Comparison of ENCODE assay signal across 9 cellular contexts in the genomic region with DNA sequence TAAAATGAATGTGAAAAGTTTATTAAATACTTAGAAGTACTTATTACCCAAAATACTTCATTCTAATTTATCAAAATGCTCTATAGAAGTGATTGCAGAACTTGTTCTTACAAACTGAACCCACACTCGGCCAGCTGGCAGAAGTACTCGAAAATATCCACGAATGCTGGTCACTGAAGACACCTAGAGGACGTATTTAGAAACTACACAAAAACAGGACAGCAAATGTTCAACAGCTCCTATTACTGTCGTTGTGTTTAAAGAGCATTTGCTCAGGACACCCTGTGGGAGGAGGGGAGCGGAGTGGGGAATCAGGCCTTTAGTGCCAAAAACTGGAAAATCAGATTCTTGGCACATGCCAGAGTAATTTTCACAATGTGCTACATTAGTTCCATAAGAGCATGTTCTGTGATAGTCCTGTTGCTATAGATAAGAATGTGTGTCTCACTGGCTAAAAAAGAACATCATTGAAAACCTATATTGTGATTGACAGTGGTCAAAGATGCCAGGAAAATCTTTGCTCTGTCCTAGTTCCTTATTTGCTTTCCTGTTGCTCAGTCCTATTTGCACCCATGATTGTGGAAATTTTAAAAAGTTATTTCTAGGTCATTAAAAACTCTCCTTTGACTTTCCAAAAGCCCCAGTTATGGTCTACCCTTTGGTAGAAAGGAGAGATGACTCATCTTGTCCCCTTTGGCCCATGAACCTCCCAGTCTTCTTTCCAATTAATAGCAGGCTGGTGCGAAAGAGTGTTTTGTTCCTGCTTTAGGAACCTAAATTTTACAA. TPM values are rescaled to one million over a fixed set of nuclear protein-coding genes. Genes with fewer than 3 reads are reported as not detected.
DNase-seq lines count a peak whose midpoint lies in the region; ATAC-seq, FAIRE-seq and TF ChIP-seq lines count a peak whose summit lies in the region.
"Had no signal": no experiment of that assay in that cellular context is flagged by ENCODE, and none has a peak within 500 bp of the region (broad histone marks: within the 10 kb centered on the region; RNA-seq: fewer than 3 reads in every experiment).

No MANE protein-coding gene starts in this region.

- no peaks in the 10 kb centered on the region for H3K9me3 ChIP-seq in astrocyte (ENCODE audit: insufficient read depth, low read depth, low read length)

- no peaks in the 10 kb centered on the region for H4K20me1 ChIP-seq in astrocyte (ENCODE audit: insufficient read depth, low read length)

- no peaks in the 10 kb centered on the region for H3K4me1 ChIP-seq in astrocyte (ENCODE audit: insufficient read depth, low read length)

- TF ChIP-seq CTCF in astrocyte (IDR thresholded peaks at IDR 0.05; ENCODE audit: insufficient read depth, low read depth, low read length) (peak; percentile 72), retinal pigment epithelial cell (conservative IDR thresholded peaks at IDR 0.05; ENCODE audit: low read depth, low read length) (peak; percentile 65)

- no peaks in the 10 kb centered on the region for H3K36me3 ChIP-seq in astrocyte (ENCODE audit: insufficient read depth, low read length)

- no peaks in the 10 kb centered on the region for H3K27me3 ChIP-seq in astrocyte (ENCODE audit: insufficient read depth, low read length)

- H2AFZ ChIP-seq in astrocyte (ENCODE audit: low read depth, low read length) = no peak overlapping the region

- in situ Hi-C loops in SK-MEL-5 (cut with HindIII; ENCODE audit: low pct_unique_long_range_greater_than_20kb, low sequenced_read_pairs) = no loop called here

- H3K79me2 ChIP-seq in astrocyte (ENCODE audit: insufficient read depth, low read length) = no peaks in the 10 kb centered on the region

- peak; percentile 32 for FAIRE-seq in astrocyte (lab: Jason Lieb, UNC)

- no peak overlapping the region for H3K4me2 ChIP-seq in astrocyte (ENCODE audit: low read length)

- peak; percentile 36 for DNase-seq in GDM1 (lab: John Stamatoyannopoulos, UW)
- peak; percentile 78 for DNase-seq in H4 (ENCODE audit: low spot score)
- peak; percentile 84 for DNase-seq in NAMALWA (ENCODE audit: low spot score)
- DNase-seq in SK-MEL-5 (ENCODE audit: low read depth, low spot score) = peak; percentile 85
- DNase-seq in astrocyte (ENCODE audit: low read depth) = peak; percentile 70
- peak; percentile 19 to 80 for DNase-seq in hippocampal formation (lab: John Stamatoyannopoulos, UW)
- peak; percentile 42 for DNase-seq in retinal pigment epithelial cell (ENCODE audit: low read depth)

- H3K4me1 Mint-ChIP-seq in astrocyte (ENCODE audit: low read depth, unreplicated experiment) = peaks cover 11% of the 10 kb centered on the region

- no peak overlapping the region for H3K4me3 ChIP-seq in astrocyte (ENCODE audit: insufficient read depth, low read depth, low read length)
- H3K4me3 ChIP-seq in retinal pigment epithelial cell (ENCODE audit: low read length) = no peak overlapping the region

- H3K27ac Mint-ChIP-seq in astrocyte (ENCODE audit: unreplicated experiment) = peak overlapping the region; percentile 58
- H3K27ac Mint-ChIP-seq: dendritic cell treated with granulocyte-macrophage colony-stimulating factor and Interleukin-4, amounts not matched to agents 40 ng/mL and 50 ng/mL, for 4 days had no signal

- no peaks in the 10 kb centered on the region for H3K36me3 Mint-ChIP-seq in astrocyte (ENCODE audit: low read depth, unreplicated experiment)

- H3K27ac ChIP-seq in astrocyte (ENCODE audit: low read depth, low read length) = no peak overlapping the region

- ATAC-seq in GM19328 (IDR thresholded peaks at IDR 0.05; ENCODE audit: unreplicated experiment) = no peak

- H3K4me3 Mint-ChIP-seq in astrocyte (ENCODE audit: unreplicated experiment) = no peak overlapping the region
- H3K4me3 Mint-ChIP-seq: dendritic cell treated with granulocyte-macrophage colony-stimulating factor and Interleukin-4, amounts not matched to agents 40 ng/mL and 50 ng/mL, for 4 days had no signal

- H3K9me3 Mint-ChIP-seq in astrocyte (ENCODE audit: unreplicated experiment) = no peaks in the 10 kb centered on the region
- H3K9me3 Mint-ChIP-seq: dendritic cell treated with granulocyte-macrophage colony-stimulating factor and Interleukin-4, amounts not matched to agents 40 ng/mL and 50 ng/mL, for 4 days had no signal

- H3K9ac ChIP-seq in astrocyte (ENCODE audit: low read length) = peak overlapping the region; percentile 12

- H3K27me3 Mint-ChIP-seq in astrocyte (ENCODE audit: low read depth, unreplicated experiment) = no peaks in the 10 kb centered on the region

RNA-seq across cellular contexts. Expression of a gene that starts 49.0 kb away (rescaled TPM):
- 27.8 and 37.6 TPM in 2 replicates for total RNA-seq in H4 (2014; rRNA removed; shearing (Covaris generic))
- 45.4 and 56.2 TPM in 2 replicates for total RNA-seq in SK-MEL-5 (2014; rRNA removed; shearing (Covaris generic))
- polyA plus RNA-seq in SK-MEL-5 (2015; cell fraction: cytosol; rRNA removed) = 29.4 and 37.6 TPM in 2 replicates
- polyA plus RNA-seq in SK-MEL-5 (2015; cell fraction: nucleus; rRNA removed) = 9.2 and 10.6 TPM in 2 replicates
- total RNA-seq in astrocyte = 55.4 and 60.0 TPM in 2 replicates
